ENCODE assay signal across 8 cellular contexts in genomic region chr9:613771-614347, GRCh38.
A peak's percentile ranks its signal among the peaks of the same experiment; 100 is the strongest.
DNase-seq lines count a peak whose midpoint lies in the region; ATAC-seq and TF ChIP-seq lines count a peak whose summit lies in the region.

No MANE protein-coding gene starts in this region.

- no peaks in the 10 kb centered on the region for H3K27me3 Mint-ChIP-seq in stimulated activated memory B cell treated with anti-CD40 and anti-IgM and Interleukin-4, amounts not matched to agents 10 μg/mL and 1 μg/mL and 100 μg/mL, for 72 hours

- peak overlapping the region in 17 of 59 donors; percentile 1 to 29 (median 19) for H3K4me3 ChIP-seq in dorsolateral prefrontal cortex
- no peak overlapping the region for H3K4me3 ChIP-seq in right lobe of liver

- intact Hi-C loops in dorsolateral prefrontal cortex (cut with DNase I) (loop anchor here (1.0 to 10.0 kb wide), 11 partner anchors 47 to 393 kb away; no protein-coding TSS in a partner anchor), right lobe of liver (cut with DNase I) (loop anchor here in 1 of 2 donors (5.0 kb wide), 1 partner anchor 148 kb away; no protein-coding TSS in a partner anchor)

- TF ChIP-seq CTCF in 22Rv1 (IDR thresholded peaks at IDR 0.05) (peak; percentile 86), GM10266 (IDR thresholded peaks at IDR 0.05; ENCODE audit: control insufficient read depth, insufficient read depth, low read depth, missing control alignments) (peak; percentile 69), dorsolateral prefrontal cortex (IDR thresholded peaks at IDR 0.05 in 54 of 56, conservative IDR thresholded peaks at IDR 0.05 in 2 of 56; ENCODE audit: low read depth in 1 of 56, partially characterized antibody in 56 of 56) (peak in 55 of 56 donors; percentile 77 to 100 (median 96)), right lobe of liver (IDR thresholded peaks at IDR 0.05) (peak; percentile 85 to 92 (median 87))

- H3K4me1 ChIP-seq in right lobe of liver, result peaks cover 0 to 29% (median 3%) of the 10 kb centered on the region in 4 donors

- H3K9me3 ChIP-seq in right lobe of liver, result no peaks in the 10 kb centered on the region

- DNase-seq in GM10266 (ENCODE audit: extremely low spot score) (peak; percentile 66), NCI-H1048 (lab: John Stamatoyannopoulos, UW) (peak; percentile 2), UCSD-AML1 (lab: John Stamatoyannopoulos, UW; ENCODE audit: unreplicated experiment) (peak; percentile 82), dorsolateral prefrontal cortex (peak; percentile 61 to 88 (median 84)), right lobe of liver (peak; percentile 75 to 81 (median 81))

- H3K4me1 Mint-ChIP-seq in stimulated activated memory B cell treated with anti-CD40 and anti-IgM and Interleukin-4, amounts not matched to agents 10 μg/mL and 1 μg/mL and 100 μg/mL, for 72 hours, result peaks cover 7% of the 10 kb centered on the region

- peak; percentile 88 for ATAC-seq in HG02623 (IDR thresholded peaks at IDR 0.05; ENCODE audit: unreplicated experiment)
- ATAC-seq in right lobe of liver, result peak; percentile 94 to 98 (median 96)
- peak; percentile 83 for ATAC-seq in stimulated activated memory B cell treated with anti-CD40 and anti-IgM and Interleukin-4, amounts not matched to agents 10 μg/mL and 1 μg/mL and 100 μg/mL, for 72 hours

- H3K27me3 ChIP-seq in dorsolateral prefrontal cortex (no peaks in the 10 kb centered on the region), right lobe of liver (no peaks in the 10 kb centered on the region)

- H3K4me3 Mint-ChIP-seq in stimulated activated memory B cell treated with anti-CD40 and anti-IgM and Interleukin-4, amounts not matched to agents 10 μg/mL and 1 μg/mL and 100 μg/mL, for 72 hours, result no peak overlapping the region

- H3K36me3 Mint-ChIP-seq in stimulated activated memory B cell treated with anti-CD40 and anti-IgM and Interleukin-4, amounts not matched to agents 10 μg/mL and 1 μg/mL and 100 μg/mL, for 72 hours, result no peaks in the 10 kb centered on the region

- H3K9me3 Mint-ChIP-seq in stimulated activated memory B cell treated with anti-CD40 and anti-IgM and Interleukin-4, amounts not matched to agents 10 μg/mL and 1 μg/mL and 100 μg/mL, for 72 hours, result no peaks in the 10 kb centered on the region

- no peaks in the 10 kb centered on the region for H3K36me3 ChIP-seq in right lobe of liver

- 3% methylated on average over 7 of the region's 7 CpGs for WGBS in right lobe of liver (ENCODE audit: insufficient coverage, low coverage, low lambda C conversion rate, missing lambda C conversion rate)

- TF ChIP-seq POLR2A in right lobe of liver (IDR thresholded peaks at IDR 0.05), result no peak

- H3K27ac ChIP-seq in 22Rv1 (no peak overlapping the region), dorsolateral prefrontal cortex (peak overlapping the region in 57 of 59 donors; percentile 8 to 89 (median 75)), right lobe of liver (peak overlapping the region in 1 of 3 donors; percentile 12)

- H3K27ac Mint-ChIP-seq in stimulated activated memory B cell treated with anti-CD40 and anti-IgM and Interleukin-4, amounts not matched to agents 10 μg/mL and 1 μg/mL and 100 μg/mL, for 72 hours, result no peak overlapping the region

Comparison
In these comparisons a context has a peak if more than half of its experiments do, and no peak if none do; other contexts are left out.
1. DNase-seq: peak in every context shown above with its lines; median percentile 84 in dorsolateral prefrontal cortex; 82 in UCSD-AML1; 81 in right lobe of liver; 66 in GM10266; 2 in NCI-H1048.